In the genomic region with DNA sequence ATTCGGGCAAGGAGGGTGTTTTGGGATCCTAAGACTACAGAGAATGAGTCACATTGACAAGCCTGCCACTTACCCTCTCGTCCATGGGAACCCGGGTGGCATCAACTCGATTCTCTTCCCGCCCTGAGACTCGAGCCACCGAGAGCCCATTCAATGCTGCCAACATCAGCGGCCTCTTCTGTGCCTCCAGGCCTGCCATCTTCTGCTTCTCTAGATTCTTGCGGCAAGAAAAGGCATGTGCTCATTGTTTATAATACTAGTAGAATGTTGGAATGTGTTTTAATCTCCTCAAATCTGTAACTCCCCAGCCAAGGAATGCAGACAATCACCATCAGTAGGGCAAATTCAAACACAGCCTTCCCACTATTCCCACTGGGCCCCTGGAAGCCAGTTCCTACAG, we compare ENCODE assay signal across 14 cellular contexts.
A peak's percentile ranks its signal among the peaks of the same experiment; 100 is the strongest.
DNase-seq lines count a peak whose midpoint lies in the region; ATAC-seq and TF ChIP-seq lines count a peak whose summit lies in the region.
"Had no signal": no experiment of that assay in that cellular context is flagged by ENCODE, and none has a peak within 500 bp of the region (broad histone marks: within the 10 kb centered on the region; RNA-seq: fewer than 3 reads in every experiment).

No MANE protein-coding gene starts in this region.

- no peak overlapping the region for H3K14ac ChIP-seq in mesenchymal stem cell (ENCODE audit: low read length in 2 of 2)

- peak overlapping the region; percentile 89 for H2AK5ac ChIP-seq in mesenchymal stem cell (ENCODE audit: low read length, severe bottlenecking)

- H3K9me3 ChIP-seq in A673 (ENCODE audit: low read depth, low read length, poor library complexity, severe bottlenecking) (no peaks in the 10 kb centered on the region), mammary epithelial cell (replicated peaks; ENCODE audit: insufficient read depth, low read length) (no peaks in the 10 kb centered on the region), mesenchymal stem cell (ENCODE audit: control insufficient read depth, low read length) (no peaks in the 10 kb centered on the region)
- H3K9me3 ChIP-seq: MG63 had no signal

- peak overlapping the region; percentile 27 for H2BK120ac ChIP-seq in mesenchymal stem cell (ENCODE audit: low read depth, low read length)

- H3K27ac ChIP-seq in A673 (ENCODE audit: low read depth, low read length, poor library complexity, severe bottlenecking) (peak overlapping the region; percentile 5), mammary epithelial cell (ENCODE audit: insufficient read depth, low read depth, low read length) (peak overlapping the region; percentile 47), mesenchymal stem cell (ENCODE audit: low read length, poor library complexity, severe bottlenecking) (peak overlapping the region; percentile 80)

- DNase-seq in A673 (ENCODE audit: low spot score) (no peak), HFF-Myc (ENCODE audit: extremely low read depth, low read depth) (peak; percentile 20), mammary epithelial cell (peak; percentile 26), mesenchymal stem cell (peak; percentile 71), glomerular visceral epithelial cell (ENCODE audit: extremely low spot score) (no peak), DMS53 (lab: John Stamatoyannopoulos, UW) (no peak)
- DNase-seq: activated CD4-positive, alpha-beta T cell treated with anti-CD3 and anti-CD28 coated beads for 1 hour; activated naive CD8-positive, alpha-beta T cell treated with anti-CD3 and anti-CD28 coated beads, Interleukin-2, amount 50 U/mL, for 24 hours; glutamatergic neuron; MG63; small intestine; SW 1271 had no signal

- BruUV-seq in A673 (replicated peaks; lab: Mats Ljungman, UMichigan) (no TSS peak), mammary epithelial cell (replicated peaks; lab: Mats Ljungman, UMichigan) (no TSS peak)

- H3K36me3 ChIP-seq in A673 (ENCODE audit: insufficient read depth, low read length, poor library complexity, severe bottlenecking) (peaks cover 83% of the 10 kb centered on the region), mammary epithelial cell (ENCODE audit: insufficient read depth, low read length) (peaks cover 26% of the 10 kb centered on the region), mesenchymal stem cell (ENCODE audit: control insufficient read depth in 1 of 2, insufficient read depth in 2 of 2, low read depth in 1 of 2, low read length in 2 of 2) (peaks cover 24 to 90% of the 10 kb centered on the region in 2 experiments)

- H3K4me3 ChIP-seq in A673 (ENCODE audit: low read depth, low read length, poor library complexity, severe bottlenecking) (no peak overlapping the region), HFF-Myc (replicated peaks; ENCODE audit: low read depth, low read length) (no peak overlapping the region), mammary epithelial cell (replicated peaks in 1 of 3; ENCODE audit: insufficient read depth in 1 of 3, low read depth in 2 of 3, low read length in 3 of 3) (no peak overlapping the region), mesenchymal stem cell (ENCODE audit: insufficient read depth in 1 of 2, low read depth in 1 of 2, low read length in 2 of 2) (no peak overlapping the region)
- H3K4me3 ChIP-seq: MG63 had no signal

- no peak overlapping the region for H2BK5ac ChIP-seq in mesenchymal stem cell (ENCODE audit: low read depth, low read length, poor library complexity, severe bottlenecking)

- H3K4me1 ChIP-seq in A673 (ENCODE audit: insufficient read depth, low read length, poor library complexity, severe bottlenecking): peaks cover 4% of the 10 kb centered on the region
- H3K4me1 ChIP-seq in mammary epithelial cell (ENCODE audit: insufficient read depth, low read length): peaks cover 40% of the 10 kb centered on the region
- H3K4me1 ChIP-seq in mesenchymal stem cell (ENCODE audit: control insufficient read depth, insufficient read depth, low read depth, low read length): peaks cover 12% of the 10 kb centered on the region

- H3K27me3 ChIP-seq in A673 (replicated peaks; ENCODE audit: insufficient read depth, low read depth, low read length, poor library complexity): no peaks in the 10 kb centered on the region
- no peaks in the 10 kb centered on the region for H3K27me3 ChIP-seq in mammary epithelial cell (ENCODE audit: insufficient read depth, low read length)
- no peaks in the 10 kb centered on the region for H3K27me3 ChIP-seq in mesenchymal stem cell (ENCODE audit: control insufficient read depth in 1 of 2, insufficient read depth in 1 of 2, low read length in 2 of 2)
- H3K27me3 ChIP-seq: MG63 had no signal

- H2AFZ ChIP-seq in mammary epithelial cell (ENCODE audit: low read depth, low read length) (no peak overlapping the region), mesenchymal stem cell (ENCODE audit: low read depth, low read length) (no peak overlapping the region)

- no peak overlapping the region for H2BK15ac ChIP-seq in mesenchymal stem cell (ENCODE audit: low read depth, poor library complexity, severe bottlenecking)

- TF ChIP-seq CTCF in A673 (conservative IDR thresholded peaks at IDR 0.05; ENCODE audit: low read depth, low read length): no peak
- no peak for TF ChIP-seq CTCF in HFF-Myc (IDR thresholded peaks at IDR 0.05; ENCODE audit: low read depth, low read length, missing control alignments)
- TF ChIP-seq CTCF in mammary epithelial cell (conservative IDR thresholded peaks at IDR 0.05 in 1 of 2, IDR thresholded peaks at IDR 0.05 in 1 of 2; ENCODE audit: extremely low read depth in 1 of 2, insufficient read depth in 1 of 2, low read depth in 1 of 2, low read length in 2 of 2): no peak

- WGBS in mammary epithelial cell (ENCODE audit: low coverage, missing lambda C conversion rate): 11% methylated on average over 9 of the region's 9 CpGs
- WGBS in mesenchymal stem cell: 77% methylated on average over 8 of the region's 9 CpGs

- no peak for ATAC-seq in GM21390 (IDR thresholded peaks at IDR 0.05; ENCODE audit: unreplicated experiment)
- no peak for ATAC-seq in GM21825 (IDR thresholded peaks at IDR 0.05; ENCODE audit: unreplicated experiment)
- ATAC-seq: activated naive CD8-positive, alpha-beta T cell treated with anti-CD3 and anti-CD28 coated beads, Interleukin-2, amount 50 U/mL, for 24 hours had no signal

- POLR2A ChIA-PET in A673 (lab: Charles Lee; ENCODE audit: low non-redundant PET): no interaction called here

- H2BK12ac ChIP-seq in mesenchymal stem cell (ENCODE audit: low read length in 2 of 2): peak overlapping the region; percentile 39 to 40

- intact Hi-C loops in A673 (cut with micrococcal nuclease; ENCODE audit: unreplicated experiment) (no loop called here), mammary epithelial cell (cut with micrococcal nuclease) (loop anchor here (5.0 kb wide), 2 partner anchors 174 to 209 kb away; a partner anchor contains a TSS)

- H3K79me2 ChIP-seq in mammary epithelial cell (ENCODE audit: insufficient read depth, low read length): peaks cover 73% of the 10 kb centered on the region

- no peak overlapping the region for H4K91ac ChIP-seq in mesenchymal stem cell (ENCODE audit: low read length)

- H3K9ac ChIP-seq in mammary epithelial cell (ENCODE audit: insufficient read depth, low read length) (peak overlapping the region; percentile 40), mesenchymal stem cell (ENCODE audit: low read length) (no peak overlapping the region)

- H3K4me2 ChIP-seq in mammary epithelial cell (ENCODE audit: insufficient read depth, low read depth, low read length) (peak overlapping the region; percentile 42), mesenchymal stem cell (ENCODE audit: low read length, poor library complexity, severe bottlenecking) (no peak overlapping the region)

- peak overlapping the region in 1 of 2 experiments; percentile 83 for H3K18ac ChIP-seq in mesenchymal stem cell (ENCODE audit: low read depth in 1 of 2, low read length in 2 of 2)

- no peaks in the 10 kb centered on the region for H3K79me1 ChIP-seq in mesenchymal stem cell (replicated peaks; ENCODE audit: low read length, poor library complexity, severe bottlenecking)

- CTCF ChIA-PET in A673 (lab: Charles Lee): no interaction called here
- CTCF ChIA-PET in mammary epithelial cell (lab: Charles Lee; ENCODE audit: low non-redundant PET): no interaction called here

- H4K20me1 ChIP-seq in mammary epithelial cell (ENCODE audit: insufficient read depth, low read length): no peaks in the 10 kb centered on the region

- H4K8ac ChIP-seq in mesenchymal stem cell (ENCODE audit: low read length): no peak overlapping the region

- H3K4ac ChIP-seq in mesenchymal stem cell (ENCODE audit: low read depth in 1 of 2, low read length in 2 of 2): no peak overlapping the region

- no peak overlapping the region for H3K23ac ChIP-seq in mesenchymal stem cell (ENCODE audit: low read length in 2 of 2)

- in situ Hi-C loops in mammary epithelial cell (cut with MboI; ENCODE audit: low sequenced_read_pairs in 2 of 2): loop anchor here (10.0 to 25.0 kb wide), 2 partner anchors 207 to 209 kb away; no protein-coding TSS in a partner anchor

- dilution Hi-C loops in mammary epithelial cell (cut with HindIII; ENCODE audit: low sequenced_read_pairs): no loop called here

Comparison
In these comparisons a context has a peak if more than half of its experiments do, and no peak if none do; other contexts are left out.
1. DNase-seq: peak in HFF-Myc (single experiment), mammary epithelial cell (single experiment) and mesenchymal stem cell (single experiment); none in A673 (single experiment), glomerular visceral epithelial cell (single experiment) and DMS53 (single experiment).
2. H3K27ac ChIP-seq: peak in every context shown above with its lines; median percentile 80 in mesenchymal stem cell; 47 in mammary epithelial cell; 5 in A673.